ENCODE assay signal across 9 cellular contexts in genomic region chr10:119306964-119307363, GRCh38.
A peak's percentile ranks its signal among the peaks of the same experiment; 100 is the strongest.
DNase-seq lines count a peak whose midpoint lies in the region; ATAC-seq, FAIRE-seq and TF ChIP-seq lines count a peak whose summit lies in the region.
"Had no signal": no experiment of that assay in that cellular context is flagged by ENCODE, and none has a peak within 500 bp of the region (broad histone marks: within the 10 kb centered on the region; RNA-seq: fewer than 3 reads in every experiment).

No MANE protein-coding gene starts in this region.

- CTCF ChIA-PET in GM12878 (lab: Yijun Ruan, JAX): interaction anchor here (0.6 to 5.5 kb wide), 12 partner anchors 9 to 277 kb away, joined by 3 to 43 read pairs (median 4); partner anchors contain the start of gene GRK5

- peak; percentile 23 for FAIRE-seq in GM12878 (lab: Jason Lieb, UNC)

- no peak for TF ChIP-seq POLR2A in GM12878 (IDR thresholded peaks at IDR 0.05; ENCODE audit: low read depth, low read length)
- TF ChIP-seq POLR2A in sigmoid colon (IDR thresholded peaks at IDR 0.05): no peak
- no peak for TF ChIP-seq POLR2A in thyroid gland (IDR thresholded peaks at IDR 0.05)

- H3K27ac ChIP-seq in GM12878 (ENCODE audit: control insufficient read depth, insufficient read depth) (peak overlapping the region; percentile 92), sigmoid colon (peak overlapping the region; percentile 73 to 92 (median 79)), thyroid gland (peak overlapping the region in 1 of 3 donors; percentile 51)

- no peaks in the 10 kb centered on the region for H3K36me3 ChIP-seq in Loucy (ENCODE audit: insufficient read depth, low read length)
- no peaks in the 10 kb centered on the region; a peak in 1 of 4 replicates for H3K36me3 ChIP-seq in GM12878 (ENCODE audit: control insufficient read depth in 2 of 2, insufficient read depth in 2 of 2, low read length in 1 of 2)
- no peaks in the 10 kb centered on the region for H3K36me3 ChIP-seq in sigmoid colon
- H3K36me3 ChIP-seq in thyroid gland: no peaks in the 10 kb centered on the region

- no peaks in the 10 kb centered on the region for H3K9me3 ChIP-seq in Loucy (ENCODE audit: insufficient read depth, low read depth, low read length)
- no peaks in the 10 kb centered on the region for H3K9me3 ChIP-seq in GM12878 (replicated peaks; ENCODE audit: control insufficient read depth, insufficient read depth, low read length)
- H3K9me3 ChIP-seq in sigmoid colon: no peaks in the 10 kb centered on the region
- H3K9me3 ChIP-seq in thyroid gland: no peaks in the 10 kb centered on the region

- H3K4me3 ChIP-seq in GM12864 (ENCODE audit: low read depth, low read length): peak overlapping the region; percentile 71
- peak overlapping the region; percentile 73 for H3K4me3 ChIP-seq in Loucy (ENCODE audit: low read length, poor library complexity, severe bottlenecking)
- H3K4me3 ChIP-seq in GM12878: peak overlapping the region; percentile 52; the same call in 1 of the 2 replicates
- H3K4me3 ChIP-seq in sigmoid colon: no peak overlapping the region
- H3K4me3 ChIP-seq in thyroid gland (replicated peaks in 1 of 3): no peak overlapping the region

- H3K4me2 ChIP-seq in Loucy (ENCODE audit: low read depth, low read length, poor library complexity, severe bottlenecking) (peak overlapping the region; percentile 88), GM12878 (ENCODE audit: control insufficient read depth, insufficient read depth) (peak overlapping the region; percentile 73)

- SMC1A ChIA-PET in GM12878 (lab: Charles Lee; ENCODE audit: uncharacterized antibody, unreplicated experiment): interaction anchor here (0.7 to 3.7 kb wide), 8 partner anchors 9 to 171 kb away, joined by 3 to 28 read pairs (median 6); partner anchors contain the start of gene GRK5

- H3K27me3 ChIP-seq in Loucy (ENCODE audit: insufficient read depth, low read length, poor library complexity, severe bottlenecking) (no peaks in the 10 kb centered on the region), GM12878 (replicated peaks in 1 of 2; ENCODE audit: control insufficient read depth in 2 of 2, insufficient read depth in 2 of 2, low read length in 1 of 2) (no peaks in the 10 kb centered on the region), sigmoid colon (no peaks in the 10 kb centered on the region), thyroid gland (no peaks in the 10 kb centered on the region)

- peaks cover 29% of the 10 kb centered on the region for H4K20me1 ChIP-seq in Loucy (ENCODE audit: insufficient read depth, low read length, poor library complexity, severe bottlenecking)
- no peaks in the 10 kb centered on the region for H4K20me1 ChIP-seq in GM12878 (ENCODE audit: control insufficient read depth, insufficient read depth)

- no TSS peak for BruUV-seq in GM12878 (replicated peaks; lab: Mats Ljungman, UMichigan)

- ATAC-seq in GM12878 (no peak), HG02642 (IDR thresholded peaks at IDR 0.05; ENCODE audit: poor library complexity, unreplicated experiment) (no peak)

- peak overlapping the region; percentile 72 for H3K9ac ChIP-seq in Loucy (ENCODE audit: low read depth, low read length, poor library complexity, severe bottlenecking)
- peak overlapping the region; percentile 32 for H3K9ac ChIP-seq in GM12878 (ENCODE audit: control insufficient read depth, insufficient read depth, low read length)

- H2AFZ ChIP-seq in Loucy (ENCODE audit: low read length) (no peak overlapping the region), GM12878 (ENCODE audit: control insufficient read depth, low read depth, low read length) (no peak overlapping the region)

- POLR2A ChIA-PET in GM12878 (lab: Charles Lee): interaction anchor here (0.6 to 2.4 kb wide), 6 partner anchors 17 to 99 kb away, joined by 3 to 14 read pairs (median 4); partner anchors contain the start of gene GRK5

- TF ChIP-seq EP300 in GM12878 (IDR thresholded peaks at IDR 0.05; ENCODE audit: borderline replicate concordance in 1 of 2, control insufficient read depth in 1 of 2, low read depth in 2 of 2, low read length in 2 of 2) (no peak), sigmoid colon (IDR thresholded peaks at IDR 0.05) (no peak)

- intact Hi-C loops in GM12878 (cut with micrococcal nuclease; ENCODE audit: unreplicated experiment): loop anchor here (1.0 to 10.0 kb wide), 5 partner anchors 36 to 232 kb away; no protein-coding TSS in a partner anchor
- intact Hi-C loops in sigmoid colon (cut with DNase I): loop anchor here (2.0 to 5.0 kb wide), 2 partner anchors 100 to 105 kb away; partner anchors contain the start of gene GRK5
- intact Hi-C loops in thyroid gland (cut with DNase I): no loop called here

- in situ Hi-C loops in GM12878 (cut with MboI): no loop called here

- H3F3A ChIP-seq in Loucy (ENCODE audit: low read depth): peaks cover 14% of the 10 kb centered on the region

- TF ChIP-seq CTCF in GM12864 (IDR thresholded peaks at IDR 0.05; ENCODE audit: low read depth, low read length, missing control alignments) (no peak), Loucy (conservative IDR thresholded peaks at IDR 0.05; ENCODE audit: low read length) (peak; percentile 19; the same call in 1 of the 2 replicates), GM12878 (IDR thresholded peaks at IDR 0.05 in 2 of 3, conservative IDR thresholded peaks at IDR 0.05 in 1 of 3; ENCODE audit: control insufficient read depth in 2 of 3, extremely low read depth in 1 of 3, insufficient read depth in 1 of 3, low read depth in 3 of 3, low read length in 3 of 3) (no peak), sigmoid colon (IDR thresholded peaks at IDR 0.05) (peak in 1 of 4 experiments; percentile 5), thyroid gland (IDR thresholded peaks at IDR 0.05) (no peak)

- H3K9me2 ChIP-seq in Loucy (replicated peaks; ENCODE audit: low read depth, low read length): no peaks in the 10 kb centered on the region

- RAD21 ChIA-PET in GM12878 (lab: Charles Lee; ENCODE audit: unreplicated experiment): interaction anchor here (0.8 to 7.0 kb wide), 4 partner anchors 9 to 107 kb away, joined by 3 to 46 read pairs (median 20); partner anchors contain the start of gene GRK5

- WGBS in GM12878 (ENCODE audit: insufficient coverage, insufficient replicate concordance, low lambda C conversion rate, missing lambda C conversion rate): 34% methylated on average over 5 of the region's 5 CpGs
- 66 to 81% methylated on average over 5 of the region's 5 CpGs for WGBS in sigmoid colon, 2 donors
- 90 to 96% methylated on average over 5 of the region's 5 CpGs for WGBS in thyroid gland, 2 donors

- no peak for TF ChIP-seq RAD21 in GM12878 (IDR thresholded peaks at IDR 0.05; ENCODE audit: insufficient read depth, low read depth, low read length)

- H3K4me1 ChIP-seq in Loucy (ENCODE audit: insufficient read depth, low read length, poor library complexity, severe bottlenecking): peaks cover 57% of the 10 kb centered on the region
- peaks cover 70% of the 10 kb centered on the region for H3K4me1 ChIP-seq in GM12878 (ENCODE audit: control insufficient read depth, insufficient read depth, low read length)
- H3K4me1 ChIP-seq in sigmoid colon: peaks cover 0 to 90% (median 64%) of the 10 kb centered on the region in 4 donors
- peaks cover 10 to 68% of the 10 kb centered on the region in 2 donors for H3K4me1 ChIP-seq in thyroid gland

- H3K79me2 ChIP-seq in Loucy (ENCODE audit: insufficient read depth, low read length): peaks cover 46% of the 10 kb centered on the region; the same call in 1 of the 2 replicates
- H3K79me2 ChIP-seq in GM12878 (ENCODE audit: control insufficient read depth, insufficient read depth, low read length): peaks cover 45% of the 10 kb centered on the region

- no peak for DNase-seq in GM12864 (ENCODE audit: low read depth)
- DNase-seq in GM12878 (ENCODE audit: low read depth, low spot score): no peak
- DNase-seq in sigmoid colon: no peak
- DNase-seq in Ammon's horn (ENCODE audit: low spot score): no peak
- DNase-seq in thyroid gland: no peak
- DNase-seq: NCI-H524 treated with DMSO at 0.1 percent for 48 hours, occipital lobe had no signal

TF ChIP-seq in GM12878, 131 proteins besides CTCF, POLR2A, EP300 and RAD21:
- no peak for TF ChIP-seq BCL3 (IDR thresholded peaks at IDR 0.05; ENCODE audit: borderline replicate concordance, insufficient read depth, low read depth, low read length, poor library complexity, severe bottlenecking)
- TF ChIP-seq MLLT1 (IDR thresholded peaks at IDR 0.05): no peak
- TF ChIP-seq MEF2B (IDR thresholded peaks at IDR 0.05; ENCODE audit: partially characterized antibody, poor library complexity, severe bottlenecking): peak; percentile 7
- TF ChIP-seq SMARCA5 (IDR thresholded peaks at IDR 0.05): peak; percentile 87
- TF ChIP-seq PAX5 (IDR thresholded peaks at IDR 0.05; ENCODE audit: borderline replicate concordance, low read depth, low read length): no peak
- TF ChIP-seq ATF7 (IDR thresholded peaks at IDR 0.05; ENCODE audit: low read depth): no peak; the same call in none of the 2 replicates

Comparison
In these comparisons a context has a peak if more than half of its experiments do, and no peak if none do; other contexts are left out.
1. H3K4me3 ChIP-seq: peak in GM12864 (single experiment), Loucy (single experiment) and GM12878 (single experiment); none in sigmoid colon (0 of 4) and thyroid gland (0 of 3).